Comparison of ENCODE assay signal across 20 cellular contexts in genomic region chr9:22457448-22457847, GRCh38. TPM values are rescaled to one million over a fixed set of nuclear protein-coding genes. Genes with fewer than 3 reads are reported as not detected.
DNase-seq lines count a peak whose midpoint lies in the region; FAIRE-seq and TF ChIP-seq lines count a peak whose summit lies in the region.
"Had no signal": no experiment of that assay in that cellular context is flagged by ENCODE, and none has a peak within 500 bp of the region (broad histone marks: within the 10 kb centered on the region; RNA-seq: fewer than 3 reads in every experiment).

No MANE protein-coding gene starts in this region.

- no peak overlapping the region for H3K14ac ChIP-seq in H1 (ENCODE audit: insufficient read length)

- TF ChIP-seq EP300 in H1 (IDR thresholded peaks at IDR 0.05; ENCODE audit: borderline replicate concordance in 1 of 2, low read depth in 2 of 2, low read length in 2 of 2) = no peak

- H3K4me1 ChIP-seq in mammary epithelial cell (ENCODE audit: insufficient read depth, low read length) = no peaks in the 10 kb centered on the region
- H3K4me1 ChIP-seq in H1 (replicated peaks in 1 of 4; ENCODE audit: control insufficient read depth in 3 of 4, insufficient read depth in 4 of 4, low read length in 3 of 4) = no peaks in the 10 kb centered on the region
- H3K4me1 ChIP-seq in PC-9 (replicated peaks; ENCODE audit: insufficient read depth) = no peaks in the 10 kb centered on the region

- DNase-seq in mammary epithelial cell = no peak
- no peak for DNase-seq in MCF 10A (ENCODE audit: unreplicated experiment)
- peak; percentile 45 for DNase-seq in NCI-H2107 (lab: John Stamatoyannopoulos, UW)
- DNase-seq in H1 (ENCODE audit: low read depth in 1 of 2, low spot score in 2 of 2) = no peak
- no peak for DNase-seq in PC-9
- DNase-seq in Ammon's horn (ENCODE audit: low spot score) = no peak
- DNase-seq in foreskin melanocyte = no peak
- DNase-seq in endothelial cell (ENCODE audit: low spot score) = no peak
- DNase-seq: activated CD4-positive, alpha-beta T cell treated with anti-CD3 and anti-CD28 coated beads, Interleukin-2, amount 50 U/mL, for 48 hours; activated gamma-delta T cell treated with Interleukin-2 at 50 U/mL for 16 hours; amniotic stem cell; C1 segment of cervical spinal cord; dermis blood vessel endothelial cell; DMS79 treated with DMSO at 0.1 percent for 48 hours; erythroblast; Karpas-422; NCI-H510A; spleen had no signal

- H3K36me3 ChIP-seq in mammary epithelial cell (ENCODE audit: insufficient read depth, low read length) (no peaks in the 10 kb centered on the region), H1 (ENCODE audit: control insufficient read depth in 2 of 4, insufficient read depth in 4 of 4, low read length in 3 of 4) (no peaks in the 10 kb centered on the region), PC-9 (ENCODE audit: low read depth) (no peaks in the 10 kb centered on the region)
- H3K36me3 ChIP-seq: spleen had no signal

- H3K4me3 ChIP-seq in mammary epithelial cell (replicated peaks in 1 of 3; ENCODE audit: insufficient read depth in 1 of 3, low read depth in 2 of 3, low read length in 3 of 3) (no peak overlapping the region), H1 (ENCODE audit: extremely low read depth in 1 of 4, insufficient read depth in 2 of 4, low read depth in 3 of 4, low read length in 4 of 4) (no peak overlapping the region), PC-9 (no peak overlapping the region)
- H3K4me3 ChIP-seq: spleen had no signal

- H3K9me3 Mint-ChIP-seq in MCF 10A (ENCODE audit: unreplicated experiment) = no peaks in the 10 kb centered on the region
- no peaks in the 10 kb centered on the region for H3K9me3 Mint-ChIP-seq in endothelial cell (ENCODE audit: unreplicated experiment)
- H3K9me3 Mint-ChIP-seq: neural crest cell; T-helper 1 cell treated with Interleukin-12 subunit alpha and Interleukin-12 subunit beta and Interleukin-4 antibody, amounts not matched to agents 30 μg/mL and 1 μg/mL, for 36 hours had no signal

- no peak overlapping the region for H3K18ac ChIP-seq in H1 (ENCODE audit: extremely low read depth, low read length)

- H3K27me3 Mint-ChIP-seq in MCF 10A (ENCODE audit: insufficient read depth, unreplicated experiment) (no peaks in the 10 kb centered on the region), endothelial cell (ENCODE audit: unreplicated experiment) (no peaks in the 10 kb centered on the region)

- no peak overlapping the region for H2BK20ac ChIP-seq in H1 (ENCODE audit: low read length)

- WGBS in mammary epithelial cell (ENCODE audit: low coverage, missing lambda C conversion rate) = 100% methylated on average over 1 of the region's 1 CpG
- WGBS in H1 (ENCODE audit: extremely low coverage in 1 of 2, insufficient coverage in 1 of 2, insufficient read length in 1 of 2, insufficient replicate concordance in 2 of 2, low coverage in 1 of 2, low lambda C conversion rate in 2 of 2, missing lambda C conversion rate in 1 of 2), 2 experiments = 94% methylated on average over 1 of the region's 1 CpG; no CpG with 5 or more reads in 1 of the 2 experiments

- H3K36me3 Mint-ChIP-seq in MCF 10A (ENCODE audit: insufficient read depth, unreplicated experiment) (no peaks in the 10 kb centered on the region), endothelial cell (ENCODE audit: low read depth, unreplicated experiment) (no peaks in the 10 kb centered on the region)

- H3K9me3 ChIP-seq in mammary epithelial cell (replicated peaks; ENCODE audit: insufficient read depth, low read length) (no peaks in the 10 kb centered on the region), H1 (ENCODE audit: insufficient read depth in 2 of 2, low read depth in 1 of 2, low read length in 1 of 2) (no peaks in the 10 kb centered on the region), PC-9 (ENCODE audit: insufficient read depth, low read depth) (no peaks in the 10 kb centered on the region)
- H3K9me3 ChIP-seq: spleen had no signal

- peak; percentile 59 to 67 for TF ChIP-seq RAD21 in H1 (IDR thresholded peaks at IDR 0.05 in 1 of 2, conservative IDR thresholded peaks at IDR 0.05 in 1 of 2; ENCODE audit: low read depth in 2 of 2, low read length in 2 of 2)

- TF ChIP-seq POLR2A in H1 (IDR thresholded peaks at IDR 0.05; ENCODE audit: control extremely low read depth in 1 of 2, low read depth in 2 of 2, low read length in 2 of 2) = no peak

- H2BK5ac ChIP-seq in H1 (ENCODE audit: low read depth, low read length) = no peak overlapping the region

- BruUV-seq in mammary epithelial cell (replicated peaks; lab: Mats Ljungman, UMichigan) = no TSS peak
- BruUV-seq in MCF 10A (replicated peaks; lab: Mats Ljungman, UMichigan) = no TSS peak
- BruUV-seq in PC-9 (replicated peaks; lab: Mats Ljungman, UMichigan) = no TSS peak

- no peak overlapping the region for H3K23ac ChIP-seq in H1 (ENCODE audit: insufficient read length)

- H3K4me1 Mint-ChIP-seq in MCF 10A (ENCODE audit: insufficient read depth, unreplicated experiment) (no peaks in the 10 kb centered on the region), endothelial cell (ENCODE audit: unreplicated experiment) (no peaks in the 10 kb centered on the region)

- H2BK15ac ChIP-seq in H1 (ENCODE audit: low read length) = no peak overlapping the region

- H2AFZ ChIP-seq in mammary epithelial cell (ENCODE audit: low read depth, low read length) (no peak overlapping the region), H1 (ENCODE audit: low read length) (no peak overlapping the region), PC-9 (no peak overlapping the region)

- peak; percentile 12 to 30 for TF ChIP-seq CTCF in mammary epithelial cell (conservative IDR thresholded peaks at IDR 0.05 in 1 of 2, IDR thresholded peaks at IDR 0.05 in 1 of 2; ENCODE audit: extremely low read depth in 1 of 2, insufficient read depth in 1 of 2, low read depth in 1 of 2, low read length in 2 of 2)
- TF ChIP-seq CTCF in MCF 10A (IDR thresholded peaks at IDR 0.05; ENCODE audit: unreplicated experiment) = no peak
- peak; percentile 34 to 66 (median 56) for TF ChIP-seq CTCF in H1 (IDR thresholded peaks at IDR 0.05; ENCODE audit: control extremely low read depth in 1 of 3, insufficient read depth in 1 of 3, low read depth in 1 of 3, low read length in 3 of 3)
- TF ChIP-seq CTCF in PC-9 (conservative IDR thresholded peaks at IDR 0.05) = no peak
- TF ChIP-seq CTCF in endothelial cell (IDR thresholded peaks at IDR 0.05; ENCODE audit: unreplicated experiment) = no peak

- intact Hi-C loops in mammary epithelial cell (cut with micrococcal nuclease) = loop anchor here (10.0 kb wide), 1 partner anchor 453 kb away; the partner anchor contains the start of gene CDKN2B
- intact Hi-C loops in MCF 10A (cut with micrococcal nuclease) = loop anchor here (10.0 kb wide), 1 partner anchor 1133 kb away; no protein-coding TSS in a partner anchor
- intact Hi-C loops in PC-9 (cut with micrococcal nuclease; ENCODE audit: unreplicated experiment) = loop anchor here (10.0 kb wide), 2 partner anchors 473 to 1223 kb away; no protein-coding TSS in a partner anchor

- H3K27me3 ChIP-seq in mammary epithelial cell (ENCODE audit: insufficient read depth, low read length) (no peaks in the 10 kb centered on the region), H1 (replicated peaks in 1 of 4; ENCODE audit: control insufficient read depth in 3 of 4, extremely low read depth in 1 of 4, insufficient read depth in 3 of 4, low read length in 3 of 4) (no peaks in the 10 kb centered on the region), PC-9 (ENCODE audit: insufficient read depth, low read depth) (no peaks in the 10 kb centered on the region)

- H2BK120ac ChIP-seq in H1 (replicated peaks; ENCODE audit: low read depth, low read length) = no peak overlapping the region

- H3K4me2 ChIP-seq in mammary epithelial cell (ENCODE audit: insufficient read depth, low read depth, low read length) (no peak overlapping the region), H1 (ENCODE audit: insufficient read depth in 1 of 2, low read depth in 2 of 2, low read length in 2 of 2) (no peak overlapping the region), PC-9 (no peak overlapping the region)

- no peak overlapping the region for H3K56ac ChIP-seq in H1 (replicated peaks; ENCODE audit: insufficient read length, low read depth, low read length)

- FAIRE-seq in H1 (lab: Jason Lieb, UNC) = peak; percentile 74

- H3F3A ChIP-seq in PC-9 (ENCODE audit: insufficient read depth, low read depth) = no peaks in the 10 kb centered on the region

- no peak overlapping the region for H3K9ac ChIP-seq in mammary epithelial cell (ENCODE audit: insufficient read depth, low read length)
- H3K9ac ChIP-seq in H1 (replicated peaks in 1 of 4; ENCODE audit: extremely low read depth in 1 of 4, low read depth in 3 of 4, low read length in 3 of 4) = no peak overlapping the region

- no peak overlapping the region for H4K8ac ChIP-seq in H1 (ENCODE audit: extremely low read depth, insufficient read depth, low read length)

- dilution Hi-C loops in mammary epithelial cell (cut with HindIII; ENCODE audit: low sequenced_read_pairs) = no loop called here

- no peaks in the 10 kb centered on the region for H3K9me2 ChIP-seq in PC-9 (ENCODE audit: insufficient read depth)

- H4K5ac ChIP-seq in H1 (ENCODE audit: insufficient read length, low read depth, low read length) = no peak overlapping the region

- H3K27ac Mint-ChIP-seq in MCF 10A (ENCODE audit: low read depth, unreplicated experiment) (no peak overlapping the region), endothelial cell (ENCODE audit: unreplicated experiment) (no peak overlapping the region)
- H3K27ac Mint-ChIP-seq: T-helper 1 cell treated with Interleukin-12 subunit alpha and Interleukin-12 subunit beta and Interleukin-4 antibody, amounts not matched to agents 30 μg/mL and 1 μg/mL, for 36 hours had no signal

- H3K23me2 ChIP-seq in H1 (ENCODE audit: low read depth, low read length) = no peaks in the 10 kb centered on the region

- H3K4me3 Mint-ChIP-seq in MCF 10A (ENCODE audit: unreplicated experiment) = no peak overlapping the region
- H3K4me3 Mint-ChIP-seq in endothelial cell (ENCODE audit: unreplicated experiment) = no peak overlapping the region
- H3K4me3 Mint-ChIP-seq: neural crest cell; T-helper 1 cell treated with Interleukin-12 subunit alpha and Interleukin-12 subunit beta and Interleukin-4 antibody, amounts not matched to agents 30 μg/mL and 1 μg/mL, for 36 hours had no signal

- CTCF ChIA-PET in mammary epithelial cell (lab: Charles Lee; ENCODE audit: low non-redundant PET) (no interaction called here), MCF 10A (lab: Yijun Ruan, JAX) (interaction anchor here (1.7 kb wide), 1 partner anchor 150 kb away, joined by 8 read pairs; no protein-coding TSS in a partner anchor), H1 (lab: Charles Lee; ENCODE audit: partially characterized antibody) (interaction anchor here (0.9 to 5.7 kb wide), 9 partner anchors 9 to 1144 kb away, joined by 3 to 41 read pairs (median 3); no protein-coding TSS in a partner anchor), PC-9 (lab: Charles Lee) (no interaction called here)

- H3K4ac ChIP-seq in H1 (replicated peaks; ENCODE audit: insufficient read length, low read depth, low read length) = no peak overlapping the region

- H2BK12ac ChIP-seq in H1 (ENCODE audit: low read depth, low read length) = no peak overlapping the region

- POLR2A ChIA-PET in MCF 10A (lab: Yijun Ruan, JAX) (no interaction called here), H1 (lab: Charles Lee; ENCODE audit: partially characterized antibody) (no interaction called here), PC-9 (lab: Charles Lee; ENCODE audit: unreplicated experiment) (no interaction called here)

- H3K27ac ChIP-seq in mammary epithelial cell (ENCODE audit: insufficient read depth, low read depth, low read length) (no peak overlapping the region), H1 (ENCODE audit: low read depth, low read length) (no peak overlapping the region), PC-9 (no peak overlapping the region)
- H3K27ac ChIP-seq: spleen had no signal

- H4K20me1 ChIP-seq in mammary epithelial cell (ENCODE audit: insufficient read depth, low read length) = no peaks in the 10 kb centered on the region
- H4K20me1 ChIP-seq in H1 (replicated peaks in 1 of 2; ENCODE audit: control insufficient read depth in 1 of 2, insufficient read depth in 2 of 2, low read length in 2 of 2) = no peaks in the 10 kb centered on the region
- H4K20me1 ChIP-seq in PC-9 (ENCODE audit: insufficient read depth) = no peaks in the 10 kb centered on the region

- H2AK5ac ChIP-seq in H1 (ENCODE audit: low read depth, low read length) = no peak overlapping the region

- in situ Hi-C loops in mammary epithelial cell (cut with MboI; ENCODE audit: low sequenced_read_pairs in 2 of 2) = loop anchor here in 1 of 2 donors (5.0 kb wide), 1 partner anchor 205 kb away; no protein-coding TSS in a partner anchor

- H3K79me1 ChIP-seq in H1 (ENCODE audit: low read depth, low read length) = no peaks in the 10 kb centered on the region

- H3K79me2 ChIP-seq in mammary epithelial cell (ENCODE audit: insufficient read depth, low read length) (no peaks in the 10 kb centered on the region), H1 (ENCODE audit: control insufficient read depth in 1 of 2, insufficient read depth in 2 of 2, low read length in 2 of 2) (no peaks in the 10 kb centered on the region), PC-9 (ENCODE audit: low read depth) (no peaks in the 10 kb centered on the region)

- H4K91ac ChIP-seq in H1 (replicated peaks; ENCODE audit: insufficient read length, low read length) = no peak overlapping the region

RNA-seq across cellular contexts. Expression of gene DMRTA1, which starts 10.8 kb away (rescaled TPM):
- under 1 TPM; 0.50 to 0.61 TPM for total RNA-seq in mammary epithelial cell
- polyA plus RNA-seq in mammary epithelial cell = 0.36 TPM
- 0.26 TPM for polyA minus RNA-seq in mammary epithelial cell
- total RNA-seq in MCF 10A (2022) = 0.54 and 0.77 TPM in 2 replicates
- total RNA-seq in H1 (2021; fragmentation: NEBNext Ultra II Directional; extraction: Animal tissue kit (Norgen Biotek cat#: 25700)) = 3.0 and 3.3 TPM in 2 replicates
- polyA plus RNA-seq in H1 (2011; rRNA removed) = 0.89 and 1.5 TPM in 2 replicates
- 1.4 TPM for polyA plus RNA-seq in H1 (2011; cell fraction: cytosol; rRNA removed)
- 0.80 TPM for polyA plus RNA-seq in H1 (2011; cell fraction: nucleus; rRNA removed)
- polyA plus RNA-seq in H1 (2012, experiment 1 of 2) = 0.99 to 1.7 TPM (median 1.1 TPM) in 4 replicates
- 0.18 TPM for polyA plus RNA-seq in H1 (2012, experiment 2 of 2)
- 2.4 TPM for polyA plus RNA-seq in H1 (2013, experiment 1 of 2)
- polyA plus RNA-seq in H1 (2013, experiment 2 of 2) = 2.3 TPM
- polyA minus RNA-seq in H1 (2011; rRNA and poly(A)+ RNA removed) = 2.9 and 3.6 TPM in 2 replicates
- 1.3 TPM for polyA minus RNA-seq in H1 (2011; cell fraction: cytosol; rRNA and poly(A)+ RNA removed)
- 6.7 TPM for polyA minus RNA-seq in H1 (2011; cell fraction: nucleus; rRNA and poly(A)+ RNA removed)
- total RNA-seq in PC-9 (2021) = 0.70 and 1.1 TPM in 2 replicates
- 6.3 TPM for total RNA-seq in endothelial cell (ENCODE audit: unreplicated experiment)

Comparison
In these comparisons a context has a peak if more than half of its experiments do, and no peak if none do; other contexts are left out.
1. CTCF ChIP-seq: peak in mammary epithelial cell (2 of 2) and H1 (3 of 3); none in MCF 10A (single experiment), PC-9 (single experiment) and endothelial cell (single experiment).
2. CTCF ChIA-PET loops: an anchor here in MCF 10A (1.7 kb wide) and H1 (0.9 to 5.7 kb wide); none called in mammary epithelial cell and PC-9.